ENCODE assay signal across 8 cellular contexts in the genomic region with DNA sequence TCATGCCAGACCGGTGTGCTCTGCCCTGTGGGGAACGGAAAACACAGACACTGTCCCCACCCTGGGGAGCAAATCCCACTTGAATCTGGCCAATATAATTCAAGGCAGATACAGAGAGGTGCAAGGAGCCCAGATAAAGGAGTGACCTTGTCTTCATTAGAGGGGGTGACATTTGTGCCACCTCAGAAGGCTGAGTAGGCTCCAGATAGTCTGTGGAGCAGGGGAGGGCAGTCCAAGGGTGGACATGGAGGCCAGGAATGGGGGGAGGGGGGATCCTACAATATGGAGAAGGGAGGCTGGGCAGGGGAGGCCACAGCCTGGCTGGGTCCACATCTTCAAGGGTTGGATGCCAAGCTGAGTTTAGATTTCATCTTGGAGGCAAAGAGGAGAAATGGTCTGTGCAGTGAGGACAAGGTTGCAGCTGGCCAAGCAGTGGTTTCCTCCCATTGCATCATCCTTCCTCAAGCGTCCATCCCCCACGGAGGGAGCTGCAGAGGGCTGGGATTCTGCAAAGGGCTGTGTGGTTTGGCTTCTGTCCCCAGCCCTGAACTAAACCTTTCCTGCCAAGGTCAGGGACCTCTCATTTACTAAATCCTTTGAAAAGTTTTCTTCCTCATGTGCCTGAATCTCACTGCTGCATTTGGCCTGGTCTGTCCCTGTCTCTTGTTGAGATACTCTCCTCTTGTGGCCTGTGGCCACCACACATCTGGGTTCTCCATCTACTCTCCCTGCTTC.
DNase-seq lines count a peak whose midpoint lies in the region; ATAC-seq and TF ChIP-seq lines count a peak whose summit lies in the region.

No MANE protein-coding gene starts in this region.

- H3K4me1 Mint-ChIP-seq in activated CD4-positive, alpha-beta T cell treated with anti-CD3 and anti-CD28 coated beads, Interleukin-2, amount 10 ng/mL, durations not matched to agents 7 days and 5 days: no peaks in the 10 kb centered on the region

- H3K4me3 ChIP-seq in sigmoid colon: no peak overlapping the region

- H3K36me3 ChIP-seq in sigmoid colon: no peaks in the 10 kb centered on the region

- no peak for TF ChIP-seq EP300 in sigmoid colon (IDR thresholded peaks at IDR 0.05)

- no peaks in the 10 kb centered on the region for H3K9me3 Mint-ChIP-seq in activated CD4-positive, alpha-beta T cell treated with anti-CD3 and anti-CD28 coated beads, Interleukin-2, amount 10 ng/mL, durations not matched to agents 7 days and 5 days

- CTCF ChIA-PET in activated CD4-positive, alpha-beta T cell treated with anti-CD3 and anti-CD28 coated beads, Interleukin-2, amount 10 ng/mL, durations not matched to agents 7 days and 5 days (lab: Charles Lee): interaction anchor here (0.8 kb wide), 1 partner anchor 19 kb away, joined by 3 read pairs; no protein-coding TSS in a partner anchor

- H3K27ac ChIP-seq in sigmoid colon: peak overlapping the region; percentile 39 to 65 (median 56)

- ATAC-seq in HG02885 (IDR thresholded peaks at IDR 0.05; ENCODE audit: poor library complexity, unreplicated experiment): no peak

- no peaks in the 10 kb centered on the region for H3K36me3 Mint-ChIP-seq in activated CD4-positive, alpha-beta T cell treated with anti-CD3 and anti-CD28 coated beads, Interleukin-2, amount 10 ng/mL, durations not matched to agents 7 days and 5 days (ENCODE audit: low read depth)

- H3K27me3 ChIP-seq in sigmoid colon: no peaks in the 10 kb centered on the region

- H3K27ac Mint-ChIP-seq in activated CD4-positive, alpha-beta T cell treated with anti-CD3 and anti-CD28 coated beads, Interleukin-2, amount 10 ng/mL, durations not matched to agents 7 days and 5 days: no peak overlapping the region

- no peak for TF ChIP-seq CTCF in sigmoid colon (IDR thresholded peaks at IDR 0.05)

- WGBS in sigmoid colon, 2 donors: 45 to 56% methylated on average over 4 of the region's 4 CpGs

- peak; percentile 95 for DNase-seq in GM04504 (ENCODE audit: low read depth)
- DNase-seq in RKO (ENCODE audit: low spot score): peak; percentile 32
- peak; percentile 99 for DNase-seq in fibroblast of the conjunctiva (ENCODE audit: low read depth)
- DNase-seq in sigmoid colon: peak; percentile 93
- DNase-seq in activated CD4-positive, alpha-beta T cell treated with anti-CD3 and anti-CD28 coated beads, Interleukin-2, amount 10 ng/mL, durations not matched to agents 7 days and 5 days: no peak
- DNase-seq in HK-2 (ENCODE audit: unreplicated experiment): no peak
- DNase-seq in NCI-H2196 (lab: John Stamatoyannopoulos, UW; ENCODE audit: unreplicated experiment): no peak

- H3K4me1 ChIP-seq in sigmoid colon: peaks cover 0 to 32% (median 19%) of the 10 kb centered on the region in 4 donors

- H3K27me3 Mint-ChIP-seq in activated CD4-positive, alpha-beta T cell treated with anti-CD3 and anti-CD28 coated beads, Interleukin-2, amount 10 ng/mL, durations not matched to agents 7 days and 5 days: peaks cover 12% of the 10 kb centered on the region

- no peaks in the 10 kb centered on the region for H3K9me3 ChIP-seq in sigmoid colon

- intact Hi-C loops in sigmoid colon (cut with DNase I): loop anchor here (5.0 kb wide), 1 partner anchor 50 kb away; no protein-coding TSS in a partner anchor

- POLR2A ChIA-PET in activated CD4-positive, alpha-beta T cell treated with anti-CD3 and anti-CD28 coated beads, Interleukin-2, amount 10 ng/mL, durations not matched to agents 7 days and 5 days (lab: Charles Lee): no interaction called here

- no peak for TF ChIP-seq POLR2A in sigmoid colon (IDR thresholded peaks at IDR 0.05)

- H3K4me3 Mint-ChIP-seq in activated CD4-positive, alpha-beta T cell treated with anti-CD3 and anti-CD28 coated beads, Interleukin-2, amount 10 ng/mL, durations not matched to agents 7 days and 5 days: no peak overlapping the region

Comparison
In these comparisons a context has a peak if more than half of its experiments do, and no peak if none do; other contexts are left out.
1. DNase-seq: peak in GM04504 (single experiment), RKO (single experiment), fibroblast of the conjunctiva (single experiment) and sigmoid colon (single experiment); none in activated CD4-positive, alpha-beta T cell treated with anti-CD3 and anti-CD28 coated beads, Interleukin-2, amount 10 ng/mL, durations not matched to agents 7 days and 5 days (single experiment), HK-2 (single experiment) and NCI-H2196 (single experiment).